Comparison of ENCODE assay signal across 11 cellular contexts in the genomic region with DNA sequence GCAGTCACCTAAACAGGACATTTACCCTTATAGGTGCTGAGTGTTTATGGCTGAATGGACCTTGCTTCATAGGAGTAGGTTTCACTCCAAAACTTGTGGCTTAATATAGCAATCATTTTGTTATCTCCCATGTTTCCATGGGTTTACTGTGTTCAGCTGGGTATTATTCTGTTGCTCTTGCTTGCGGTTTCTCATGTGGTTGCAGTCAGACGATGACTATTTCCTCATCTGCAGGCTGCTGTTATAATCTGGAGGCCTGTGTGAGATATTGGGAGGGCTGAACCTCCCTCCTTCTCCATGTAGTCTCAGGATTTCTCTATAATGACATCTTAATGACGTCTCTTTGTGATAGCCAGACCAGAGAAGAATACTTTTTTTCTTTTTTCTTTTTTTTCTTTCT.
A peak's percentile ranks its signal among the peaks of the same experiment; 100 is the strongest.
DNase-seq lines count a peak whose midpoint lies in the region; ATAC-seq and TF ChIP-seq lines count a peak whose summit lies in the region.
"Had no signal": no experiment of that assay in that cellular context is flagged by ENCODE, and none has a peak within 500 bp of the region (broad histone marks: within the 10 kb centered on the region; RNA-seq: fewer than 3 reads in every experiment).

No MANE protein-coding gene starts in this region.

- intact Hi-C loops in left colon (cut with DNase I, micrococcal nuclease), result loop anchor here in 1 of 2 donors (10.0 kb wide), 1 partner anchor 728 kb away; no protein-coding TSS in a partner anchor

- H3K9me3 Mint-ChIP-seq in neural progenitor cell, result no peaks in the 10 kb centered on the region

- no peak overlapping the region for H3K27ac Mint-ChIP-seq in neural progenitor cell

- no peak overlapping the region for H3K4me3 Mint-ChIP-seq in neural progenitor cell

- no peaks in the 10 kb centered on the region for H3F3A ChIP-seq in neural progenitor cell (ENCODE audit: low read depth)

- H3K36me3 ChIP-seq in neural progenitor cell, result no peaks in the 10 kb centered on the region
- H3K36me3 ChIP-seq: right atrium auricular region had no signal

- no peak overlapping the region for H3K27ac ChIP-seq in neural progenitor cell
- H3K27ac ChIP-seq: right atrium auricular region had no signal

- ATAC-seq in GM21360 (IDR thresholded peaks at IDR 0.05; ENCODE audit: unreplicated experiment), result peak; percentile 40
- ATAC-seq in left colon, result no peak
- ATAC-seq in HG03175 (IDR thresholded peaks at IDR 0.05; ENCODE audit: unreplicated experiment), result no peak
- no peak for ATAC-seq in HG03045 (IDR thresholded peaks at IDR 0.05; ENCODE audit: unreplicated experiment)

- H3K4me2 ChIP-seq in neural progenitor cell, result no peak overlapping the region

- no peaks in the 10 kb centered on the region for H4K20me1 ChIP-seq in neural progenitor cell (ENCODE audit: low read depth)

- H3K36me3 Mint-ChIP-seq in neural progenitor cell, result no peaks in the 10 kb centered on the region

- H3K4me1 Mint-ChIP-seq in neural progenitor cell, result no peaks in the 10 kb centered on the region

- DNase-seq in AG20443 (ENCODE audit: low spot score) (peak; percentile 30), NOMO-1 treated with DMSO at 0.1 percent for 48 hours (lab: John Stamatoyannopoulos, UW; ENCODE audit: unreplicated experiment) (peak; percentile 91), choroid plexus epithelial cell (ENCODE audit: low read depth) (peak; percentile 19), left colon (no peak), neural progenitor cell (ENCODE audit: low spot score) (no peak)
- DNase-seq: activated CD4-positive, CD25-positive, alpha-beta regulatory T cell; NCI-H1436 had no signal

- TF ChIP-seq CTCF in choroid plexus epithelial cell (conservative IDR thresholded peaks at IDR 0.05; ENCODE audit: low read depth, low read length) (no peak), neural progenitor cell (IDR thresholded peaks at IDR 0.05) (no peak)

- H3K4me1 ChIP-seq in neural progenitor cell, result peaks cover 8% of the 10 kb centered on the region

- no peak overlapping the region for H2AFZ ChIP-seq in neural progenitor cell (replicated peaks)

- H3K4me3 ChIP-seq in choroid plexus epithelial cell (ENCODE audit: low read depth, low read length), result no peak overlapping the region
- H3K4me3 ChIP-seq in neural progenitor cell, result no peak overlapping the region
- H3K4me3 ChIP-seq: right atrium auricular region had no signal

- no peaks in the 10 kb centered on the region for H3K27me3 Mint-ChIP-seq in neural progenitor cell (ENCODE audit: insufficient read depth, low read depth)

- H3K27me3 ChIP-seq in neural progenitor cell, result no peaks in the 10 kb centered on the region
- H3K27me3 ChIP-seq: right atrium auricular region had no signal

- H3K9me3 ChIP-seq in neural progenitor cell (ENCODE audit: low read depth), result no peaks in the 10 kb centered on the region
- H3K9me3 ChIP-seq: right atrium auricular region had no signal

- no peak overlapping the region for H3K9ac ChIP-seq in neural progenitor cell

- no peaks in the 10 kb centered on the region for H3K79me2 ChIP-seq in neural progenitor cell (ENCODE audit: low read depth)

Comparison
In these comparisons a context has a peak if more than half of its experiments do, and no peak if none do; other contexts are left out.
1. DNase-seq: peak in AG20443 (single experiment), NOMO-1 treated with DMSO at 0.1 percent for 48 hours (single experiment) and choroid plexus epithelial cell (single experiment); none in left colon (0 of 2) and neural progenitor cell (single experiment).